ENCODE assay signal across 16 cellular contexts in genomic region chr2:173607601-173608311, GRCh38.
A peak's percentile ranks its signal among the peaks of the same experiment; 100 is the strongest.
DNase-seq lines count a peak whose midpoint lies in the region; ATAC-seq, FAIRE-seq and TF ChIP-seq lines count a peak whose summit lies in the region.
"Had no signal": no experiment of that assay in that cellular context is flagged by ENCODE, and none has a peak within 500 bp of the region (broad histone marks: within the 10 kb centered on the region; RNA-seq: fewer than 3 reads in every experiment).

No MANE protein-coding gene starts in this region.

- no TSS peak for BruUV-seq in K562 (replicated peaks; lab: Mats Ljungman, UMichigan)

- no peak for TF ChIP-seq CTCF in K562 (IDR thresholded peaks at IDR 0.05 in 2 of 3, conservative IDR thresholded peaks at IDR 0.05 in 1 of 3; ENCODE audit: insufficient read depth in 2 of 3, low read depth in 1 of 3, low read length in 3 of 3)
- no peak for TF ChIP-seq CTCF in GM10248 (IDR thresholded peaks at IDR 0.05; ENCODE audit: control extremely low read depth, extremely low read depth, low read depth, missing control alignments)
- TF ChIP-seq CTCF in glutamatergic neuron (IDR thresholded peaks at IDR 0.05; ENCODE audit: partially characterized antibody, unreplicated experiment), result no peak

- in situ Hi-C loops in K562 (cut with MboI), result no loop called here

- H3K4me2 ChIP-seq in K562 (ENCODE audit: insufficient read depth, low read length), result no peak overlapping the region

- H4K20me1 ChIP-seq in K562 (replicated peaks; ENCODE audit: control insufficient read depth, insufficient read depth, low read length), result no peaks in the 10 kb centered on the region

- H3K36me3 Mint-ChIP-seq in glutamatergic neuron (ENCODE audit: unreplicated experiment), result peaks cover 5% of the 10 kb centered on the region
- H3K36me3 Mint-ChIP-seq: CD8-positive, alpha-beta T cell; naive B cell had no signal

- H3K9me3 ChIP-seq in K562 (replicated peaks; ENCODE audit: control insufficient read depth, insufficient read depth, low read depth, low read length), result no peaks in the 10 kb centered on the region
- H3K9me3 ChIP-seq: stomach had no signal

- H3K4me3 ChIP-seq in K562, result no peak overlapping the region
- H3K4me3 ChIP-seq: stomach had no signal

- no peak for TF ChIP-seq RAD21 in K562 (CRISPR knock-in tag; conservative IDR thresholded peaks at IDR 0.05 in 1 of 2, IDR thresholded peaks at IDR 0.05 in 1 of 2)

- CTCF ChIA-PET in K562 (lab: Yijun Ruan, JAX; ENCODE audit: low intra/inter-chr PET ratio), result no interaction called here
- CTCF ChIA-PET in GM10248 (lab: Yijun Ruan, JAX), result interaction anchor here (1.8 kb wide), 1 partner anchor 8 kb away, joined by 6 read pairs; no protein-coding TSS in a partner anchor

- H3K4me1 Mint-ChIP-seq in glutamatergic neuron (ENCODE audit: low read depth, unreplicated experiment), result no peaks in the 10 kb centered on the region
- H3K4me1 Mint-ChIP-seq: naive B cell had no signal

- peaks cover 1% of the 10 kb centered on the region for H3K9me3 Mint-ChIP-seq in glutamatergic neuron (ENCODE audit: unreplicated experiment)
- H3K9me3 Mint-ChIP-seq: CD8-positive, alpha-beta T cell had no signal

- no peak overlapping the region for H3K4me3 Mint-ChIP-seq in glutamatergic neuron (ENCODE audit: unreplicated experiment)
- H3K4me3 Mint-ChIP-seq: CD8-positive, alpha-beta T cell; naive B cell had no signal

- no peak overlapping the region for H3K9ac ChIP-seq in K562 (ENCODE audit: insufficient read depth in 1 of 2, low read depth in 2 of 2, low read length in 2 of 2)

- intact Hi-C loops in Right ventricle myocardium inferior (cut with DNase I), result no loop called here
- intact Hi-C loops in cardiac septum (cut with DNase I), result no loop called here
- intact Hi-C loops in K562 (cut with micrococcal nuclease), result no loop called here

- no peak overlapping the region for H2AFZ ChIP-seq in K562 (ENCODE audit: low read depth, low read length)

- no peaks in the 10 kb centered on the region for H3K79me2 ChIP-seq in K562 (ENCODE audit: control insufficient read depth, insufficient read depth, low read length)

- WGBS in K562 (ENCODE audit: insufficient coverage, low coverage, missing lambda C conversion rate), result 1% methylated on average over 7 of the region's 7 CpGs

- FAIRE-seq in K562 (lab: Jason Lieb, UNC), result no peak

- no peaks in the 10 kb centered on the region for H3K36me3 ChIP-seq in K562 (ENCODE audit: control insufficient read depth, insufficient read depth, low read length)
- H3K36me3 ChIP-seq: stomach had no signal

- H3K27ac Mint-ChIP-seq in glutamatergic neuron (ENCODE audit: unreplicated experiment), result no peak overlapping the region
- H3K27ac Mint-ChIP-seq: CD8-positive, alpha-beta T cell had no signal

- ATAC-seq in Right ventricle myocardium inferior, result peak; percentile 48
- ATAC-seq in K562, result no peak
- ATAC-seq: activated CD4-positive, CD25-positive, alpha-beta regulatory T cell treated with anti-CD3 and anti-CD28 coated beads, Interleukin-2, amount 50 U/mL, for 24 hours; CD8-positive, alpha-beta T cell had no signal

- H3K4me1 ChIP-seq in K562 (replicated peaks in 1 of 2; ENCODE audit: control insufficient read depth in 2 of 2, insufficient read depth in 2 of 2, low read length in 2 of 2), result no peaks in the 10 kb centered on the region
- H3K4me1 ChIP-seq: stomach had no signal

- no peak for TF ChIP-seq EP300 in K562 (IDR thresholded peaks at IDR 0.05; ENCODE audit: low read length)

- H3K27me3 Mint-ChIP-seq in glutamatergic neuron (ENCODE audit: unreplicated experiment), result no peaks in the 10 kb centered on the region

- H3K9me1 ChIP-seq in K562 (ENCODE audit: control insufficient read depth, insufficient read depth, low read length), result no peaks in the 10 kb centered on the region

- DNase-seq in Right ventricle myocardium inferior (ENCODE audit: missing footprints) (no peak), cardiac septum (ENCODE audit: low spot score) (no peak), NCI-H2227 treated with DMSO at 0.1 percent for 48 hours (lab: John Stamatoyannopoulos, UW) (peak; percentile 37), K562 (ENCODE audit: extremely low read depth in 1 of 4, low spot score in 3 of 4) (no peak), GM10248 (ENCODE audit: extremely low spot score) (no peak), glutamatergic neuron (no peak), mucosa of gallbladder (ENCODE audit: low spot score) (no peak), HuH-7 (ENCODE audit: low spot score) (no peak)
- DNase-seq: activated effector memory CD4-positive, alpha-beta T cell treated with Interleukin-2 at 50 U/mL for 16 hours; amygdala; CD8-positive, alpha-beta T cell; naive B cell; NCI-H187 treated with DMSO at 0.1 percent for 48 hours; stomach; T-helper 2 cell had no signal

- no peak for TF ChIP-seq POLR2A in K562 (conservative IDR thresholded peaks at IDR 0.05)

- H3K27ac ChIP-seq in K562 (ENCODE audit: extremely low read depth, low read depth, low read length), result no peak overlapping the region
- H3K27ac ChIP-seq: stomach had no signal

- POLR2A ChIA-PET in K562 (lab: Yijun Ruan, JAX), result no interaction called here
- POLR2A ChIA-PET in GM10248 (lab: Yijun Ruan, JAX), result no interaction called here

- H3K27me3 ChIP-seq in K562 (ENCODE audit: control insufficient read depth in 2 of 2, insufficient read depth in 2 of 2, low read length in 2 of 2), result peaks cover 2 to 14% of the 10 kb centered on the region in 2 experiments; a peak in 2 of 5 replicates
- H3K27me3 ChIP-seq: stomach had no signal

TF ChIP-seq in K562, 482 proteins besides CTCF, POLR2A, EP300 and RAD21:
- TF ChIP-seq ARHGAP35 (IDR thresholded peaks at IDR 0.05; ENCODE audit: partially characterized antibody), result no peak
- TF ChIP-seq ZNF707 (CRISPR knock-in tag; conservative IDR thresholded peaks at IDR 0.05), result no peak
- TF ChIP-seq RBM25 (IDR thresholded peaks at IDR 0.05; ENCODE audit: low read depth, low read length, severe bottlenecking), result peak; percentile 18
- no peak for TF ChIP-seq ZBTB43 (CRISPR knock-in tag; IDR thresholded peaks at IDR 0.05)
- no peak for TF ChIP-seq MAFG (tag; conservative IDR thresholded peaks at IDR 0.05)
- TF ChIP-seq SPI1 (IDR thresholded peaks at IDR 0.05; ENCODE audit: borderline replicate concordance, low read depth, low read length), result peak; percentile 28; the same call in 1 of the 2 replicates
- peak; percentile 59 for TF ChIP-seq ZNF146 (CRISPR knock-in tag; IDR thresholded peaks at IDR 0.05; ENCODE audit: unreplicated experiment)
- no peak for TF ChIP-seq ZNF408 (CRISPR knock-in tag; IDR thresholded peaks at IDR 0.05; ENCODE audit: low read depth)
- no peak for TF ChIP-seq ZNF263 (CRISPR knock-in tag; IDR thresholded peaks at IDR 0.05; ENCODE audit: borderline replicate concordance)
- TF ChIP-seq MBD2 (IDR thresholded peaks at IDR 0.05; ENCODE audit: borderline replicate concordance, low read depth), result no peak
- no peak for TF ChIP-seq ZNF586 (CRISPR knock-in tag; conservative IDR thresholded peaks at IDR 0.05)
- no peak for TF ChIP-seq GTF2F1 (IDR thresholded peaks at IDR 0.05; ENCODE audit: low read depth, low read length)
